ENCODE assay signal across 1 cellular context in the genomic region with DNA sequence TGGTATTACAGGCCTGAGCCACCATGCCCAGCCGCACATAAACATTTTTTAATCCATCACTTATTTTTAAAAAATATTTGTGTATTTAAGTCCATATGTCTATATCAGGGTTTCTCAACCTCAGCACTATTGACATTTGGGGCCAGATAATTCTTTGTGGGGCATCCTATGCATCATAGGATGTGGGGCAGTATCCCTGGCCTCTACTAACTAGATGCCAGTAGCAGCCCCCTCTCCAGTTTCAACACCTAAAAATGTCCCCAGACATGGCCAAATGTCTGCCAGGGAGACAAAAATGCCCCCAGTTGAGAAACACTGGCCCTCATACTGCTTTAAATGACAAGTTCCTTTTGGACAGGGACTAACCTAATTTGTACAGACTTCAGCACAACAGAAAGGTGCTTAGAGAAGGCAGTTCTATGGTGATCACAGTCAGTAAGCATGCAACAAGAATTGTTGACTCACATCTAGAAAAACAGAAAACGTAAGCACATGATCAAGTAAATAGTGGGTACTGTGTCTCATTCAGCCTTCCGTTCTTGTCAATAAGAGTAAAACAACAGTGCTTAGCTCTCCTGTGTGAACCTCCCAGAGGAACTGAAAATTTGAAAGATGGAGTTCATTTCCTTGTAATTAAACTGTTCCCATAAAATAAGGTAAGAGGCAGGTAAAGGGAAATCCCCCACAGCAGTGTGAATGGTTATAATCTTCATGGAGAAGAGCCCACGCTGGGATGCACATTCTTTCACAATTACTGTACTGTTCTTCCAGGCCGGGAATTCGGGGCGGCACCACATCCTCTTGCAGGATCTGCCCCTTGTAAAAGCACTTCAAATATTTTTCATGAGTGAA.
TF ChIP-seq lines count a peak whose summit lies in the region.

No MANE protein-coding gene starts in this region.

TF ChIP-seq in GM23338, 12 proteins besides CTCF, POLR2A, EP300 and RAD21 (continued from another document):
- TF ChIP-seq, protein P1, sequence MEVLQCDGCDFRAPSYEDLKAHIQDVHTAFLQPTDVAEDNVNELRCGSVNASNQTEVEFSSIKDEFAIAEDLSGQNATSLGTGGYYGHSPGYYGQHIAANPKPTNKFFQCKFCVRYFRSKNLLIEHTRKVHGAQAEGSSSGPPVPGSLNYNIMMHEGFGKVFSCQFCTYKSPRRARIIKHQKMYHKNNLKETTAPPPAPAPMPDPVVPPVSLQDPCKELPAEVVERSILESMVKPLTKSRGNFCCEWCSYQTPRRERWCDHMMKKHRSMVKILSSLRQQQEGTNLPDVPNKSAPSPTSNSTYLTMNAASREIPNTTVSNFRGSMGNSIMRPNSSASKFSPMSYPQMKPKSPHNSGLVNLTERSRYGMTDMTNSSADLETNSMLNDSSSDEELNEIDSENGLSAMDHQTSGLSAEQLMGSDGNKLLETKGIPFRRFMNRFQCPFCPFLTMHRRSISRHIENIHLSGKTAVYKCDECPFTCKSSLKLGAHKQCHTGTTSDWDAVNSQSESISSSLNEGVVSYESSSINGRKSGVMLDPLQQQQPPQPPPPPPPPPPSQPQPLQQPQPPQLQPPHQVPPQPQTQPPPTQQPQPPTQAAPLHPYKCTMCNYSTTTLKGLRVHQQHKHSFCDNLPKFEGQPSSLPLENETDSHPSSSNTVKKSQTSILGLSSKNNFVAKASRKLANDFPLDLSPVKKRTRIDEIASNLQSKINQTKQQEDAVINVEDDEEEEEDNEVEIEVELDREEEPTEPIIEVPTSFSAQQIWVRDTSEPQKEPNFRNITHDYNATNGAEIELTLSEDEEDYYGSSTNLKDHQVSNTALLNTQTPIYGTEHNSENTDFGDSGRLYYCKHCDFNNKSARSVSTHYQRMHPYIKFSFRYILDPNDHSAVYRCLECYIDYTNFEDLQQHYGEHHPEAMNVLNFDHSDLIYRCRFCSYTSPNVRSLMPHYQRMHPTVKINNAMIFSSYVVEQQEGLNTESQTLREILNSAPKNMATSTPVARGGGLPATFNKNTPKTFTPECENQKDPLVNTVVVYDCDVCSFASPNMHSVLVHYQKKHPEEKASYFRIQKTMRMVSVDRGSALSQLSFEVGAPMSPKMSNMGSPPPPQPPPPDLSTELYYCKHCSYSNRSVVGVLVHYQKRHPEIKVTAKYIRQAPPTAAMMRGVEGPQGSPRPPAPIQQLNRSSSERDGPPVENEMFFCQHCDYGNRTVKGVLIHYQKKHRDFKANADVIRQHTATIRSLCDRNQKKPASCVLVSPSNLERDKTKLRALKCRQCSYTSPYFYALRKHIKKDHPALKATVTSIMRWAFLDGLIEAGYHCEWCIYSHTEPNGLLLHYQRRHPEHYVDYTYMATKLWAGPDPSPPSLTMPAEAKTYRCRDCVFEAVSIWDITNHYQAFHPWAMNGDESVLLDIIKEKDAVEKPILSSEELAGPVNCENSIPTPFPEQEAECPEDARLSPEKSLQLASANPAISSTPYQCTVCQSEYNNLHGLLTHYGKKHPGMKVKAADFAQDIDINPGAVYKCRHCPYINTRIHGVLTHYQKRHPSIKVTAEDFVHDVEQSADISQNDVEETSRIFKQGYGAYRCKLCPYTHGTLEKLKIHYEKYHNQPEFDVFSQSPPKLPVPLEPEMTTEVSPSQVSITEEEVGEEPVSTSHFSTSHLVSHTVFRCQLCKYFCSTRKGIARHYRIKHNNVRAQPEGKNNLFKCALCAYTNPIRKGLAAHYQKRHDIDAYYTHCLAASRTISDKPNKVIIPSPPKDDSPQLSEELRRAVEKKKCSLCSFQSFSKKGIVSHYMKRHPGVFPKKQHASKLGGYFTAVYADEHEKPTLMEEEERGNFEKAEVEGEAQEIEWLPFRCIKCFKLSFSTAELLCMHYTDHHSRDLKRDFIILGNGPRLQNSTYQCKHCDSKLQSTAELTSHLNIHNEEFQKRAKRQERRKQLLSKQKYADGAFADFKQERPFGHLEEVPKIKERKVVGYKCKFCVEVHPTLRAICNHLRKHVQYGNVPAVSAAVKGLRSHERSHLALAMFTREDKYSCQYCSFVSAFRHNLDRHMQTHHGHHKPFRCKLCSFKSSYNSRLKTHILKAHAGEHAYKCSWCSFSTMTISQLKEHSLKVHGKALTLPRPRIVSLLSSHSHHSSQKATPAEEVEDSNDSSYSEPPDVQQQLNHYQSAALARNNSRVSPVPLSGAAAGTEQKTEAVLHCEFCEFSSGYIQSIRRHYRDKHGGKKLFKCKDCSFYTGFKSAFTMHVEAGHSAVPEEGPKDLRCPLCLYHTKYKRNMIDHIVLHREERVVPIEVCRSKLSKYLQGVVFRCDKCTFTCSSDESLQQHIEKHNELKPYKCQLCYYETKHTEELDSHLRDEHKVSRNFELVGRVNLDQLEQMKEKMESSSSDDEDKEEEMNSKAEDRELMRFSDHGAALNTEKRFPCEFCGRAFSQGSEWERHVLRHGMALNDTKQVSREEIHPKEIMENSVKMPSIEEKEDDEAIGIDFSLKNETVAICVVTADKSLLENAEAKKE (CRISPR knock-in tag; IDR thresholded peaks at IDR 0.05): no peak
- TF ChIP-seq NANOG (IDR thresholded peaks at IDR 0.05; ENCODE audit: borderline replicate concordance): no peak
- no peak for TF ChIP-seq POLR2AphosphoS5 (IDR thresholded peaks at IDR 0.05; ENCODE audit: low read depth)
- TF ChIP-seq, protein P2, sequence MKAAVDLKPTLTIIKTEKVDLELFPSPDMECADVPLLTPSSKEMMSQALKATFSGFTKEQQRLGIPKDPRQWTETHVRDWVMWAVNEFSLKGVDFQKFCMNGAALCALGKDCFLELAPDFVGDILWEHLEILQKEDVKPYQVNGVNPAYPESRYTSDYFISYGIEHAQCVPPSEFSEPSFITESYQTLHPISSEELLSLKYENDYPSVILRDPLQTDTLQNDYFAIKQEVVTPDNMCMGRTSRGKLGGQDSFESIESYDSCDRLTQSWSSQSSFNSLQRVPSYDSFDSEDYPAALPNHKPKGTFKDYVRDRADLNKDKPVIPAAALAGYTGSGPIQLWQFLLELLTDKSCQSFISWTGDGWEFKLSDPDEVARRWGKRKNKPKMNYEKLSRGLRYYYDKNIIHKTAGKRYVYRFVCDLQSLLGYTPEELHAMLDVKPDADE (IDR thresholded peaks at IDR 0.05): no peak
- TF ChIP-seq ZNF114 (CRISPR knock-in tag; IDR thresholded peaks at IDR 0.05): no peak
- TF ChIP-seq ZNF331 (CRISPR knock-in tag; IDR thresholded peaks at IDR 0.05; ENCODE audit: low read depth): no peak
- TF ChIP-seq CREB1 (CRISPR knock-in tag; IDR thresholded peaks at IDR 0.05; ENCODE audit: low read depth): no peak
- TF ChIP-seq, protein P3, sequence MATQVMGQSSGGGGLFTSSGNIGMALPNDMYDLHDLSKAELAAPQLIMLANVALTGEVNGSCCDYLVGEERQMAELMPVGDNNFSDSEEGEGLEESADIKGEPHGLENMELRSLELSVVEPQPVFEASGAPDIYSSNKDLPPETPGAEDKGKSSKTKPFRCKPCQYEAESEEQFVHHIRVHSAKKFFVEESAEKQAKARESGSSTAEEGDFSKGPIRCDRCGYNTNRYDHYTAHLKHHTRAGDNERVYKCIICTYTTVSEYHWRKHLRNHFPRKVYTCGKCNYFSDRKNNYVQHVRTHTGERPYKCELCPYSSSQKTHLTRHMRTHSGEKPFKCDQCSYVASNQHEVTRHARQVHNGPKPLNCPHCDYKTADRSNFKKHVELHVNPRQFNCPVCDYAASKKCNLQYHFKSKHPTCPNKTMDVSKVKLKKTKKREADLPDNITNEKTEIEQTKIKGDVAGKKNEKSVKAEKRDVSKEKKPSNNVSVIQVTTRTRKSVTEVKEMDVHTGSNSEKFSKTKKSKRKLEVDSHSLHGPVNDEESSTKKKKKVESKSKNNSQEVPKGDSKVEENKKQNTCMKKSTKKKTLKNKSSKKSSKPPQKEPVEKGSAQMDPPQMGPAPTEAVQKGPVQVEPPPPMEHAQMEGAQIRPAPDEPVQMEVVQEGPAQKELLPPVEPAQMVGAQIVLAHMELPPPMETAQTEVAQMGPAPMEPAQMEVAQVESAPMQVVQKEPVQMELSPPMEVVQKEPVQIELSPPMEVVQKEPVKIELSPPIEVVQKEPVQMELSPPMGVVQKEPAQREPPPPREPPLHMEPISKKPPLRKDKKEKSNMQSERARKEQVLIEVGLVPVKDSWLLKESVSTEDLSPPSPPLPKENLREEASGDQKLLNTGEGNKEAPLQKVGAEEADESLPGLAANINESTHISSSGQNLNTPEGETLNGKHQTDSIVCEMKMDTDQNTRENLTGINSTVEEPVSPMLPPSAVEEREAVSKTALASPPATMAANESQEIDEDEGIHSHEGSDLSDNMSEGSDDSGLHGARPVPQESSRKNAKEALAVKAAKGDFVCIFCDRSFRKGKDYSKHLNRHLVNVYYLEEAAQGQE (IDR thresholded peaks at IDR 0.05; ENCODE audit: unreplicated experiment): no peak
